In genomic region chr10:20221353-20221752, GRCh38 we compare ENCODE assay signal across 32 cellular contexts.
"Had no signal": no experiment of that assay in that cellular context is flagged by ENCODE, and none has a peak within 500 bp of the region (broad histone marks: within the 10 kb centered on the region; RNA-seq: fewer than 3 reads in every experiment).

No MANE protein-coding gene starts in this region.

- H3K4me3 ChIP-seq: neural progenitor cell, ovary, prostate gland, right atrium auricular region, right lobe of liver, sigmoid colon, skin epidermis, smooth muscle cell, spleen, suprapubic skin, testis, tibial artery, transverse colon, upper lobe of right lung, uterus had no signal

- H3K36me3 Mint-ChIP-seq: naive B cell; naive thymus-derived CD8-positive, alpha-beta T cell; natural killer cell treated with Interleukin-12 subunit alpha and Interleukin-12 subunit beta and Interleukin-15 and Interleukin-18, amount 100 ng/mL, for 72 hours; stimulated activated memory B cell treated with anti-CD40 and anti-IgM and Interleukin-4, amounts not matched to agents 10 μg/mL and 1 μg/mL and 100 μg/mL, for 72 hours had no signal

- H3K27me3 ChIP-seq: neural progenitor cell, ovary, right lobe of liver, sigmoid colon, spleen, suprapubic skin, testis, tibial artery, transverse colon, upper lobe of right lung, uterus had no signal

- H3K4me1 ChIP-seq: parathyroid adenoma, prostate gland, right atrium auricular region, right lobe of liver, spleen, suprapubic skin, testis, transverse colon, upper lobe of right lung, uterus had no signal

- DNase-seq: naive B cell; naive thymus-derived CD8-positive, alpha-beta T cell; occipital lobe; ovary; retina; right lobe of liver; sigmoid colon; spleen; stimulated activated CD4-positive, alpha-beta T cell treated with anti-CD3 and anti-CD28 coated beads, Interleukin-12 subunit alpha, Interleukin-12 subunit beta, amount 100 ng/mL, for 4 hours; stimulated activated CD4-positive, alpha-beta T cell treated with anti-CD3 and anti-CD28 coated beads, Interleukin-1b, Interleukin-23, amount 100 ng/mL, for 48 hours; stimulated activated CD4-positive, alpha-beta T cell treated with anti-CD3 and anti-CD28 coated beads, Interleukin-4, amount 100 ng/mL, for 1 hour; stimulated activated CD4-positive, alpha-beta T cell treated with anti-CD3 and anti-CD28 coated beads, Interleukin-4, amount 100 ng/mL, for 4 hours; stimulated activated CD8-positive, alpha-beta memory T cell treated with anti-CD3 and anti-CD28 coated beads, Interleukin-4, amount 100 ng/mL, for 48 hours; stimulated activated naive CD4-positive, alpha-beta T cell; stimulated activated naive CD8-positive, alpha-beta T cell treated with anti-CD3 and anti-CD28 coated beads, Interleukin-15, amount 100 ng/mL, for 72 hours; stimulated activated naive CD8-positive, alpha-beta T cell treated with anti-CD3 and anti-CD28 coated beads, Interleukin-15, Interleukin-2, amounts not matched to agents 100 U/mL and 50 U/mL, for 24 hours; substantia nigra; testis; tibial artery; transverse colon; upper lobe of right lung; uterus had no signal

- H3K4me3 Mint-ChIP-seq: naive B cell; naive thymus-derived CD8-positive, alpha-beta T cell; natural killer cell treated with Interleukin-12 subunit alpha and Interleukin-12 subunit beta and Interleukin-15 and Interleukin-18, amount 100 ng/mL, for 72 hours; neural progenitor cell; stimulated activated memory B cell treated with anti-CD40 and anti-IgM and Interleukin-4, amounts not matched to agents 10 μg/mL and 1 μg/mL and 100 μg/mL, for 72 hours; stimulated activated naive CD8-positive, alpha-beta T cell treated with anti-CD3 and anti-CD28 coated beads, Interleukin-15, amount 100 ng/mL, for 72 hours; type B pancreatic cell had no signal

- H3K9me3 Mint-ChIP-seq: natural killer cell treated with Interleukin-12 subunit alpha and Interleukin-12 subunit beta and Interleukin-15 and Interleukin-18, amount 100 ng/mL, for 72 hours; neural progenitor cell; type B pancreatic cell had no signal

- H3K36me3 ChIP-seq: neural progenitor cell, ovary, prostate gland, right atrium auricular region, right lobe of liver, sigmoid colon, spleen, transverse colon, upper lobe of right lung, uterus had no signal

- H3K27ac ChIP-seq: neural progenitor cell, ovary, parathyroid adenoma, prostate gland, right atrium auricular region, right lobe of liver, sigmoid colon, skin epidermis, spleen, suprapubic skin, testis, tibial artery, transverse colon, upper lobe of right lung, uterus had no signal

- H3K27me3 Mint-ChIP-seq: naive B cell; natural killer cell treated with Interleukin-12 subunit alpha and Interleukin-12 subunit beta and Interleukin-15 and Interleukin-18, amount 100 ng/mL, for 72 hours; stimulated activated memory B cell treated with anti-CD40 and anti-IgM and Interleukin-4, amounts not matched to agents 10 μg/mL and 1 μg/mL and 100 μg/mL, for 72 hours; stimulated activated naive CD8-positive, alpha-beta T cell treated with anti-CD3 and anti-CD28 coated beads, Interleukin-15, amount 100 ng/mL, for 72 hours; type B pancreatic cell had no signal

- H3K9me3 ChIP-seq: ovary, prostate gland, right atrium auricular region, right lobe of liver, sigmoid colon, spleen, suprapubic skin, testis, tibial artery, transverse colon, upper lobe of right lung, uterus had no signal

- H3K27ac Mint-ChIP-seq: naive B cell; naive thymus-derived CD8-positive, alpha-beta T cell; natural killer cell treated with Interleukin-12 subunit alpha and Interleukin-12 subunit beta and Interleukin-15 and Interleukin-18, amount 100 ng/mL, for 72 hours; stimulated activated memory B cell treated with anti-CD40 and anti-IgM and Interleukin-4, amounts not matched to agents 10 μg/mL and 1 μg/mL and 100 μg/mL, for 72 hours; stimulated activated naive CD8-positive, alpha-beta T cell treated with anti-CD3 and anti-CD28 coated beads, Interleukin-15, amount 100 ng/mL, for 72 hours had no signal

- H3K4me1 Mint-ChIP-seq: naive B cell; naive thymus-derived CD8-positive, alpha-beta T cell; stimulated activated memory B cell treated with anti-CD40 and anti-IgM and Interleukin-4, amounts not matched to agents 10 μg/mL and 1 μg/mL and 100 μg/mL, for 72 hours; stimulated activated naive CD8-positive, alpha-beta T cell treated with anti-CD3 and anti-CD28 coated beads, Interleukin-15, amount 100 ng/mL, for 72 hours had no signal

- ATAC-seq: naive thymus-derived CD8-positive, alpha-beta T cell; natural killer cell treated with Interleukin-12 subunit alpha and Interleukin-12 subunit beta and Interleukin-15 and Interleukin-18, amount 100 ng/mL, for 72 hours; right lobe of liver; stimulated activated memory B cell treated with anti-CD40 and anti-IgM and Interleukin-4, amounts not matched to agents 10 μg/mL and 1 μg/mL and 100 μg/mL, for 72 hours; stimulated activated naive CD8-positive, alpha-beta T cell treated with anti-CD3 and anti-CD28 coated beads, Interleukin-15, amount 100 ng/mL, for 72 hours; stimulated activated naive CD8-positive, alpha-beta T cell treated with anti-CD3 and anti-CD28 coated beads, Interleukin-15, Interleukin-2, amounts not matched to agents 100 U/mL and 50 U/mL, for 24 hours; upper lobe of right lung had no signal

- H3K4me2 ChIP-seq: neural progenitor cell, smooth muscle cell had no signal
